In genomic region chr10:125661942-125662515, GRCh38 we compare ENCODE assay signal across 1 cellular context.
TF ChIP-seq lines count a peak whose summit lies in the region.

No MANE protein-coding gene starts in this region.

TF ChIP-seq in IMR-90, 13 proteins besides CTCF, POLR2A, EP300 and RAD21:
- TF ChIP-seq MXI1 (IDR thresholded peaks at IDR 0.05; ENCODE audit: borderline replicate concordance, low read depth, low read length) (no peak), NFE2L2 (IDR thresholded peaks at IDR 0.05; ENCODE audit: low read depth, low read length) (no peak), BHLHE40 (IDR thresholded peaks at IDR 0.05; ENCODE audit: low read depth, low read length) (no peak), CEBPB (IDR thresholded peaks at IDR 0.05; ENCODE audit: low read depth, low read length) (no peak), SMC3 (IDR thresholded peaks at IDR 0.05; ENCODE audit: low read depth, low read length) (no peak), MAFK (IDR thresholded peaks at IDR 0.05; ENCODE audit: low read depth, low read length) (no peak), RCOR1 (IDR thresholded peaks at IDR 0.05; ENCODE audit: insufficient replicate concordance, low read length) (no peak)
